8 cellular contexts compared by ENCODE assay signal in the genomic region with DNA sequence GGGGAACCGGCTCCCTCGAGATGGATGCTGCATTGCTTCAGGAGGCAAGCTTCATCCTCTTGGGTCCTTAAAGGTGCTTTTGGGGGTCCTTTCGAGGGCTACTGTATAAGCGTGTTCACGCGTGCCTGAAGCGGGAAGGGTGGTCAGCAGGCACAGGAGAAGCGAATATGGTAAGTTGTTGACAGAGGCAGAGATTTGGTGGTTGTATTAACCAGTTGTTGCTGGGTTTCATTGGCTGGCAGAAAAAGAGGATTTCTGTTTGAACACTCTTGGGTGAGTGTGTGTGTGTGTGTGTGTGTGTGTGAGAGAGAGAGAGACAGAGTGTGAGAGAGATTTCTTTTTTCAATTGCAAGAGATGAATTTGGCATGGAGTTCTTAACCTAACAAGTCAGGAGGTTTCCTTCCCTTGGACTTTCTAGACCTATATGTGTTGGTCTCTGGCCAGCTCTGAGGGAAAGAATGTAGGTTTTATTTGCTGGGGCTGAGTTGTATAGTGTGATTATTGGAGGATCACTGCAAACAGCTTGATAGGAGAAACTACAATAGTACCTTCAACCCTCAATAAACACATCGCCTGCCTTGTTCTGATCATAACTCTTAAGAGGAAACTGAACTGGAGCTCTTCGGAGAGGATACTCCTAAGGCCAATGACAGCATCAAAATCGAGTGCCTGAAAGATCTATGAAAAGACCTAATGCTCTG. TPM values are rescaled to one million over a fixed set of nuclear protein-coding genes. Genes with fewer than 3 reads are reported as not detected.
DNase-seq lines count a peak whose midpoint lies in the region; ATAC-seq and TF ChIP-seq lines count a peak whose summit lies in the region.

No MANE protein-coding gene starts in this region.

- H3K4me3 ChIP-seq in stomach: peak overlapping the region; percentile 59 to 87 (median 80)

- H3K36me3 Mint-ChIP-seq in activated naive CD8-positive, alpha-beta T cell treated with anti-CD3 and anti-CD28 coated beads, Interleukin-2, amount 10 ng/mL, durations not matched to agents 7 days and 5 days: no peaks in the 10 kb centered on the region

- no peak for TF ChIP-seq RAD21 in Ishikawa (IDR thresholded peaks at IDR 0.05; ENCODE audit: low read depth)

- WGBS in stomach, 5 donors: 2 to 8% (median 5%) methylated on average over 11 of the region's 11 CpGs

- TF ChIP-seq EP300 in Ishikawa (IDR thresholded peaks at IDR 0.05; ENCODE audit: borderline replicate concordance) (no peak), stomach (IDR thresholded peaks at IDR 0.05) (no peak)

- no peaks in the 10 kb centered on the region for H3K36me3 ChIP-seq in stomach

- POLR2A ChIA-PET in activated naive CD8-positive, alpha-beta T cell treated with anti-CD3 and anti-CD28 coated beads, Interleukin-2, amount 10 ng/mL, durations not matched to agents 7 days and 5 days (lab: Charles Lee): interaction anchor here (0.5 kb wide), 1 partner anchor 185 kb away, joined by 5 read pairs; no protein-coding TSS in a partner anchor

- peak overlapping the region; percentile 91 to 98 (median 96) for H3K27ac ChIP-seq in stomach

- no peaks in the 10 kb centered on the region for H3K27me3 Mint-ChIP-seq in activated naive CD8-positive, alpha-beta T cell treated with anti-CD3 and anti-CD28 coated beads, Interleukin-2, amount 10 ng/mL, durations not matched to agents 7 days and 5 days

- intact Hi-C loops in stomach (cut with DNase I; ENCODE audit: low total_unique reads): loop anchor here (10.0 kb wide), 1 partner anchor 142 kb away; no protein-coding TSS in a partner anchor

- H3K27me3 ChIP-seq in stomach: no peaks in the 10 kb centered on the region

- DNase-seq in NCI-H748 (lab: John Stamatoyannopoulos, UW; ENCODE audit: unreplicated experiment): peak; percentile 47
- DNase-seq in NCI-H748 treated with DMSO at 0.1 percent for 48 hours (lab: John Stamatoyannopoulos, UW): no peak
- DNase-seq in activated naive CD8-positive, alpha-beta T cell treated with anti-CD3 and anti-CD28 coated beads, Interleukin-2, amount 10 ng/mL, durations not matched to agents 7 days and 5 days: no peak
- DNase-seq in iris pigment epithelial cell (ENCODE audit: low read depth): peak; percentile 32
- no peak for DNase-seq in stomach
- DNase-seq in amniotic stem cell (lab: John Stamatoyannopoulos, UW): no peak

- ATAC-seq in activated naive CD8-positive, alpha-beta T cell treated with anti-CD3 and anti-CD28 coated beads, Interleukin-2, amount 10 ng/mL, durations not matched to agents 7 days and 5 days (ENCODE audit: low read depth): no peak
- ATAC-seq in GM21515 (IDR thresholded peaks at IDR 0.05; ENCODE audit: unreplicated experiment): no peak

- H3K9me3 ChIP-seq in stomach: no peaks in the 10 kb centered on the region

- peaks cover 11 to 49% (median 28%) of the 10 kb centered on the region in 4 donors for H3K4me1 ChIP-seq in stomach

- H3K9me3 Mint-ChIP-seq in activated naive CD8-positive, alpha-beta T cell treated with anti-CD3 and anti-CD28 coated beads, Interleukin-2, amount 10 ng/mL, durations not matched to agents 7 days and 5 days: no peaks in the 10 kb centered on the region

- H3K4me3 Mint-ChIP-seq in activated naive CD8-positive, alpha-beta T cell treated with anti-CD3 and anti-CD28 coated beads, Interleukin-2, amount 10 ng/mL, durations not matched to agents 7 days and 5 days: peak overlapping the region; percentile 90

- H3K4me1 Mint-ChIP-seq in activated naive CD8-positive, alpha-beta T cell treated with anti-CD3 and anti-CD28 coated beads, Interleukin-2, amount 10 ng/mL, durations not matched to agents 7 days and 5 days: peaks cover 21% of the 10 kb centered on the region

- peak in 1 of 4 donors; percentile 31 for TF ChIP-seq POLR2A in stomach (IDR thresholded peaks at IDR 0.05)

- no peak for TF ChIP-seq CTCF in stomach (IDR thresholded peaks at IDR 0.05)

- H3K27ac Mint-ChIP-seq in activated naive CD8-positive, alpha-beta T cell treated with anti-CD3 and anti-CD28 coated beads, Interleukin-2, amount 10 ng/mL, durations not matched to agents 7 days and 5 days: peak overlapping the region; percentile 64

TF ChIP-seq in Ishikawa, 13 proteins besides CTCF, POLR2A, EP300 and RAD21:
- TF ChIP-seq FOXM1 (IDR thresholded peaks at IDR 0.05; ENCODE audit: borderline replicate concordance, low read depth) (no peak), NFIC (IDR thresholded peaks at IDR 0.05) (peak; percentile 4; the same call in 1 of the 2 replicates)
- TF ChIP-seq, protein P1, sequence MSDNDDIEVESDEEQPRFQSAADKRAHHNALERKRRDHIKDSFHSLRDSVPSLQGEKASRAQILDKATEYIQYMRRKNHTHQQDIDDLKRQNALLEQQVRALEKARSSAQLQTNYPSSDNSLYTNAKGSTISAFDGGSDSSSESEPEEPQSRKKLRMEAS (IDR thresholded peaks at IDR 0.05): no peak

RNA-seq across cellular contexts. Expression of gene MCU, which starts 1.1 kb away (rescaled TPM):
- total RNA-seq in activated naive CD8-positive, alpha-beta T cell treated with anti-CD3 and anti-CD28 coated beads, Interleukin-2, amount 10 ng/mL, durations not matched to agents 7 days and 5 days: 10 to 100 TPM; 12.2 to 14.3 TPM
- total RNA-seq in stomach: 10 to 100 TPM; 15.2 to 90.1 (median 33.9) TPM
- 10 to 100 TPM; 16.6 to 70.3 (median 28.1) TPM for polyA plus RNA-seq in stomach

Comparison
In these comparisons a context has a peak if more than half of its experiments do, and no peak if none do; other contexts are left out.
1. DNase-seq: peak in NCI-H748 (single experiment) and iris pigment epithelial cell (single experiment); none in NCI-H748 treated with DMSO at 0.1 percent for 48 hours (single experiment), activated naive CD8-positive, alpha-beta T cell treated with anti-CD3 and anti-CD28 coated beads, Interleukin-2, amount 10 ng/mL, durations not matched to agents 7 days and 5 days (single experiment), stomach (single experiment) and amniotic stem cell (single experiment).